In genomic region chr4:130747842-130748241, GRCh38 we compare ENCODE assay signal across 12 cellular contexts.
DNase-seq lines count a peak whose midpoint lies in the region; ATAC-seq and TF ChIP-seq lines count a peak whose summit lies in the region.
"Had no signal": no experiment of that assay in that cellular context is flagged by ENCODE, and none has a peak within 500 bp of the region (broad histone marks: within the 10 kb centered on the region; RNA-seq: fewer than 3 reads in every experiment).

No MANE protein-coding gene starts in this region.

- H3K27me3 ChIP-seq in gastroesophageal sphincter = no peaks in the 10 kb centered on the region

- H3K36me3 ChIP-seq in gastroesophageal sphincter = no peaks in the 10 kb centered on the region

- ATAC-seq in gastroesophageal sphincter (no peak), GM18870 (IDR thresholded peaks at IDR 0.05; ENCODE audit: unreplicated experiment) (no peak), HG02852 (IDR thresholded peaks at IDR 0.05; ENCODE audit: unreplicated experiment) (no peak)
- ATAC-seq: activated T-helper 17 cell treated with anti-CD3 and anti-CD28 coated beads, Interleukin-2, amount 50 U/mL, for 72 hours had no signal

- no peak for TF ChIP-seq EP300 in gastroesophageal sphincter (IDR thresholded peaks at IDR 0.05)

- no peak overlapping the region for H3K27ac ChIP-seq in gastroesophageal sphincter

- DNase-seq in NCI-H82 (lab: John Stamatoyannopoulos, UW) = peak; percentile 7
- DNase-seq in NCI-H82 treated with DMSO at 0.1 percent for 48 hours (lab: John Stamatoyannopoulos, UW; ENCODE audit: unreplicated experiment) = no peak
- peak; percentile 13 for DNase-seq in MV-4-11 (lab: John Stamatoyannopoulos, UW)
- DNase-seq in astrocyte of the spinal cord (ENCODE audit: low read depth, low spot score) = peak; percentile 24
- DNase-seq in retinal pigment epithelial cell (ENCODE audit: low read depth) = no peak
- DNase-seq: C1 segment of cervical spinal cord; effector memory CD4-positive, alpha-beta T cell; NCI-H2227 treated with DMSO at 0.1 percent for 48 hours had no signal

- in situ Hi-C loops in astrocyte of the spinal cord (cut with HindIII; ENCODE audit: low sequenced_read_pairs) = no loop called here

- H3K4me3 ChIP-seq in astrocyte of the spinal cord (ENCODE audit: low read depth, low read length) (no peak overlapping the region), retinal pigment epithelial cell (ENCODE audit: low read length) (no peak overlapping the region), gastroesophageal sphincter (no peak overlapping the region)

- TF ChIP-seq POLR2A in gastroesophageal sphincter (IDR thresholded peaks at IDR 0.05) = no peak

- TF ChIP-seq CTCF in astrocyte of the spinal cord (IDR thresholded peaks at IDR 0.05; ENCODE audit: low read depth, low read length) (peak; percentile 35), retinal pigment epithelial cell (conservative IDR thresholded peaks at IDR 0.05; ENCODE audit: low read depth, low read length) (peak; percentile 34), gastroesophageal sphincter (IDR thresholded peaks at IDR 0.05) (no peak)

- WGBS in gastroesophageal sphincter (ENCODE audit: low coverage in 1 of 2), 2 donors = 8 to 11% methylated on average over 1 of the region's 1 CpG

- peaks cover 0 to 6% (median 0%) of the 10 kb centered on the region in 3 donors for H3K4me1 ChIP-seq in gastroesophageal sphincter

- peaks cover 0 to under 1% (median 0%) of the 10 kb centered on the region in 3 donors for H3K9me3 ChIP-seq in gastroesophageal sphincter

Comparison
In these comparisons a context has a peak if more than half of its experiments do, and no peak if none do; other contexts are left out.
1. DNase-seq: peak in NCI-H82 (single experiment), MV-4-11 (single experiment) and astrocyte of the spinal cord (single experiment); none in NCI-H82 treated with DMSO at 0.1 percent for 48 hours (single experiment) and retinal pigment epithelial cell (single experiment).
2. CTCF ChIP-seq: peak in astrocyte of the spinal cord (single experiment) and retinal pigment epithelial cell (single experiment); none in gastroesophageal sphincter (0 of 4).